ENCODE assay signal across 1 cellular context in genomic region chr16:60686824-60687223, GRCh38.
TF ChIP-seq lines count a peak whose summit lies in the region.

No MANE protein-coding gene starts in this region.

TF ChIP-seq in H1, 55 proteins besides CTCF, POLR2A, EP300 and RAD21:
- TF ChIP-seq TAF7 (optimal IDR thresholded peaks at IDR 0.05; ENCODE audit: borderline replicate concordance, low read depth, low read length) (no peak), TEAD4 (IDR thresholded peaks at IDR 0.05; ENCODE audit: low read depth, low read length) (no peak), RFX5 (IDR thresholded peaks at IDR 0.05; ENCODE audit: borderline replicate concordance, low read depth, low read length) (no peak), ASH2L (IDR thresholded peaks at IDR 0.05; ENCODE audit: low read length) (no peak), JUND (IDR thresholded peaks at IDR 0.05; ENCODE audit: low read length) (no peak), BACH1 (IDR thresholded peaks at IDR 0.05; ENCODE audit: low read length) (no peak)
